In the genomic region with DNA sequence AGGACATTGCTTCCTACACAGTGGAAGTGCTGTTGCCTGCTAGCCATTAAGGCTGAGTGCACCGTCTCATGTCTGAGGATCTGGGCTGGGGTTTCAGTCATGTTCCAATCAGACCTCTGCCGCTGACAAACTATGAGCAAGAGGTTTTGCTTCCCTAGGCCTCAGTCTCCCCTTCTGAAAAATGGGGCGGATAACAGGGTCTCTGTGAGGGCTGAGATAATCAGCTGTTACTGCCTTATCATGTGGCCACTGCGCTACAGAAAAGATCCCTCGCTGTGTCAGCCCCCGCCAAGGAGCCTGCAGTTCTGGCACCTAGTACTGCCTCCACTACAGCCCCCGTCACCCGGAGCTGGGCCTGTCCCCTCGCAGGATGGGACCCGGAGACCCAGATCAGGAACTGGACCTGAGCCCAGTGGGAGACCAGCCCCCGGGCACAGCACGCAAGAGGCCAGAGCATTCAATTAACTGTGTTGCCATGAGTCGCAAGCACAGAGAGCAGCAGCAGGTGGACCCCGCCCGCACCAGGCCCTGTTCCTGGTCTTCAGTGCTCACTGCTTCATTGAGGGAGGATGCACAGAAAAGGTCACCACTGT, we compare ENCODE assay signal across 8 cellular contexts. TPM values are rescaled to one million over a fixed set of nuclear protein-coding genes. Genes with fewer than 3 reads are reported as not detected.
DNase-seq lines count a peak whose midpoint lies in the region; ATAC-seq and TF ChIP-seq lines count a peak whose summit lies in the region.

No MANE protein-coding gene starts in this region.

- peaks cover 11 to 16% of the 10 kb centered on the region in 2 donors for H3K36me3 Mint-ChIP-seq in activated naive CD4-positive, alpha-beta T cell treated with anti-CD3 and anti-CD28 coated beads, Interleukin-2, amount 50 U/mL, for 72 hours

- H3K4ac ChIP-seq in mesendoderm (ENCODE audit: low read depth, low read length) = peak overlapping the region; percentile 85

- no peak overlapping the region for H3K18ac ChIP-seq in mesendoderm (ENCODE audit: low read length)

- H3K27ac ChIP-seq in mesendoderm (ENCODE audit: low read depth, low read length) = peak overlapping the region; percentile 69

- H3K79me1 ChIP-seq in mesendoderm (ENCODE audit: low read length) = peaks cover 8% of the 10 kb centered on the region

- peak overlapping the region; percentile 88 for H3K4me2 ChIP-seq in mesendoderm (ENCODE audit: low read length)

- H3K9ac ChIP-seq in mesendoderm (ENCODE audit: low read length) = peak overlapping the region; percentile 87

- H3K23ac ChIP-seq in mesendoderm (ENCODE audit: low read length) = peak overlapping the region; percentile 74

- no CpG with 5 or more reads among the region's 15 CpGs for WGBS in mesendoderm (ENCODE audit: extremely low coverage, insufficient coverage, low lambda C conversion rate)

- H2BK120ac ChIP-seq in mesendoderm (ENCODE audit: low read depth, low read length) = no peak overlapping the region

- no peaks in the 10 kb centered on the region for H3K9me3 Mint-ChIP-seq in activated naive CD4-positive, alpha-beta T cell treated with anti-CD3 and anti-CD28 coated beads, Interleukin-2, amount 50 U/mL, for 72 hours

- H2BK5ac ChIP-seq in mesendoderm (ENCODE audit: low read length) = peak overlapping the region; percentile 65

- peak overlapping the region; percentile 99 for H2AK5ac ChIP-seq in mesendoderm (ENCODE audit: low read length)

- no peaks in the 10 kb centered on the region for H3K27me3 ChIP-seq in mesendoderm (ENCODE audit: insufficient read depth, low read length, poor library complexity)

- intact Hi-C loops in Right ventricle myocardium inferior (cut with DNase I) = loop anchor here (10.0 kb wide), 1 partner anchor 376 kb away; the partner anchor contains the start of gene RPS11
- intact Hi-C loops in left ventricle myocardium superior (cut with micrococcal nuclease) = no loop called here

- H3K79me2 ChIP-seq in mesendoderm (ENCODE audit: control insufficient read depth, insufficient read depth, low read length) = peaks cover 18% of the 10 kb centered on the region

- no peak overlapping the region for H2BK15ac ChIP-seq in mesendoderm (replicated peaks; ENCODE audit: low read depth)

- H3K27ac Mint-ChIP-seq in activated naive CD4-positive, alpha-beta T cell treated with anti-CD3 and anti-CD28 coated beads, Interleukin-2, amount 50 U/mL, for 72 hours = peak overlapping the region in 1 of 2 donors; percentile 95

- ATAC-seq in Right ventricle myocardium inferior (no peak), left ventricle myocardium superior (no peak), GM21526 (IDR thresholded peaks at IDR 0.05; ENCODE audit: low FRiP score, unreplicated experiment) (no peak)
- ATAC-seq in activated naive CD4-positive, alpha-beta T cell treated with anti-CD3 and anti-CD28 coated beads, Interleukin-2, amount 50 U/mL, for 72 hours = no peak

- H3K4me3 ChIP-seq in cardiac fibroblast (replicated peaks in 1 of 2; ENCODE audit: low read depth in 2 of 2, low read length in 2 of 2) (peak overlapping the region; percentile 43 to 50), mesendoderm (ENCODE audit: low read length) (peak overlapping the region; percentile 44)

- peak overlapping the region; percentile 96 for H3K56ac ChIP-seq in mesendoderm (ENCODE audit: low read length)

- TF ChIP-seq CTCF in cardiac fibroblast (IDR thresholded peaks at IDR 0.05; ENCODE audit: low read depth, low read length) = no peak

- peak; percentile 61 for DNase-seq in Right ventricle myocardium inferior (ENCODE audit: missing footprints)
- DNase-seq in left ventricle myocardium superior = no peak
- DNase-seq in cardiac fibroblast (ENCODE audit: low read depth in 2 of 2) = no peak
- no peak for DNase-seq in mesendoderm
- no peak for DNase-seq in hepatic stellate cell (ENCODE audit: low spot score)
- DNase-seq in foreskin melanocyte = no peak
- DNase-seq in activated naive CD4-positive, alpha-beta T cell treated with anti-CD3 and anti-CD28 coated beads, Interleukin-2, amount 50 U/mL, for 72 hours (ENCODE audit: low spot score in 2 of 2) = no peak

- no peak overlapping the region for H4K8ac ChIP-seq in mesendoderm (ENCODE audit: low read depth, low read length)

- no peaks in the 10 kb centered on the region for H3K36me3 ChIP-seq in mesendoderm (ENCODE audit: control insufficient read depth, insufficient read depth, low read length)

- peak overlapping the region; percentile 30 for H4K5ac ChIP-seq in mesendoderm (ENCODE audit: low read length)

- H3K4me1 ChIP-seq in mesendoderm (ENCODE audit: control insufficient read depth, low read depth, low read length) = peaks cover 4% of the 10 kb centered on the region

RNA-seq across cellular contexts. Expression of gene PNKP, which starts 3.0 kb away (rescaled TPM):
- total RNA-seq in Right ventricle myocardium inferior = 36.9 TPM
- total RNA-seq in left ventricle myocardium superior = 39.1 TPM
- 44.3 TPM for polyA plus RNA-seq in mesendoderm (2013, experiment 1 of 2)
- polyA plus RNA-seq in mesendoderm (2013, experiment 2 of 2) = 43.9 TPM
- 100 to 1,000 TPM in 1 of 2 donors, 10 to 100 TPM in 1; 90.6 to 119 TPM for total RNA-seq in activated naive CD4-positive, alpha-beta T cell treated with anti-CD3 and anti-CD28 coated beads, Interleukin-2, amount 50 U/mL, for 72 hours

RNA-seq across cellular contexts. Expression of gene AKT1S1, which starts 6.8 kb away (rescaled TPM):
- total RNA-seq in Right ventricle myocardium inferior = 37.2 TPM
- total RNA-seq in left ventricle myocardium superior = 41.2 TPM
- 74.2 TPM for polyA plus RNA-seq in mesendoderm (2013, experiment 1 of 2)
- polyA plus RNA-seq in mesendoderm (2013, experiment 2 of 2) = 73.3 TPM
- 10 to 100 TPM; 16.9 to 34.4 TPM for total RNA-seq in activated naive CD4-positive, alpha-beta T cell treated with anti-CD3 and anti-CD28 coated beads, Interleukin-2, amount 50 U/mL, for 72 hours

RNA-seq across cellular contexts. Expression of gene TBC1D17, which starts 7.1 kb away (rescaled TPM):
- total RNA-seq in Right ventricle myocardium inferior = 44.9 TPM
- 47.7 TPM for total RNA-seq in left ventricle myocardium superior
- 29.3 TPM for polyA plus RNA-seq in mesendoderm (2013, experiment 1 of 2)
- polyA plus RNA-seq in mesendoderm (2013, experiment 2 of 2) = 28.2 TPM
- 10 to 100 TPM; 28.8 to 53.0 TPM for total RNA-seq in activated naive CD4-positive, alpha-beta T cell treated with anti-CD3 and anti-CD28 coated beads, Interleukin-2, amount 50 U/mL, for 72 hours

RNA-seq across cellular contexts. Expression of gene PTOV1, which starts 19.4 kb away (rescaled TPM):
- total RNA-seq in Right ventricle myocardium inferior = 122 TPM
- 127 TPM for total RNA-seq in left ventricle myocardium superior
- 156 TPM for polyA plus RNA-seq in mesendoderm (2013, experiment 1 of 2)
- 150 TPM for polyA plus RNA-seq in mesendoderm (2013, experiment 2 of 2)
- total RNA-seq in activated naive CD4-positive, alpha-beta T cell treated with anti-CD3 and anti-CD28 coated beads, Interleukin-2, amount 50 U/mL, for 72 hours = 100 to 1,000 TPM; 110 TPM

RNA-seq across cellular contexts. Expression of gene IL4I1, which starts 26.3 kb away (rescaled TPM):
- total RNA-seq in Right ventricle myocardium inferior = 0.30 TPM
- total RNA-seq in left ventricle myocardium superior = not detected
- 0.24 TPM for polyA plus RNA-seq in mesendoderm (2013, experiment 1 of 2)
- polyA plus RNA-seq in mesendoderm (2013, experiment 2 of 2) = 0.15 TPM
- total RNA-seq in activated naive CD4-positive, alpha-beta T cell treated with anti-CD3 and anti-CD28 coated beads, Interleukin-2, amount 50 U/mL, for 72 hours = 10 to 100 TPM in 1 of 2 donors, 1 to 10 TPM in 1; 6.3 to 11.1 TPM
